Comparison of ENCODE assay signal across 19 cellular contexts in genomic region chr6:156875062-156875461, GRCh38.
DNase-seq lines count a peak whose midpoint lies in the region; ATAC-seq lines count a peak whose summit lies in the region.
"Had no signal": no experiment of that assay in that cellular context is flagged by ENCODE, and none has a peak within 500 bp of the region (broad histone marks: within the 10 kb centered on the region; RNA-seq: fewer than 3 reads in every experiment).

No MANE protein-coding gene starts in this region.

- H3K27me3 ChIP-seq in BLaER1, result no peaks in the 10 kb centered on the region
- no peaks in the 10 kb centered on the region for H3K27me3 ChIP-seq in BLaER1 treated with 17β-estradiol and CSF1 and Interleukin-3, amounts not matched to agents 10 nM and 100 nM

- H3K27ac ChIP-seq in BLaER1, result no peak overlapping the region
- no peak overlapping the region for H3K27ac ChIP-seq in BLaER1 treated with 17β-estradiol and CSF1 and Interleukin-3, amounts not matched to agents 10 nM and 100 nM
- H3K27ac ChIP-seq: SK-N-MC had no signal

- peaks cover 63% of the 10 kb centered on the region for H3K36me3 ChIP-seq in BLaER1
- peaks cover 15 to 71% (median 56%) of the 10 kb centered on the region in 11 experiments for H3K36me3 ChIP-seq in BLaER1 treated with 17β-estradiol and CSF1 and Interleukin-3, amounts not matched to agents 10 nM and 100 nM
- H3K36me3 ChIP-seq: HAP-1 had no signal

- no peak overlapping the region for H3K4me3 ChIP-seq in BLaER1
- no peak overlapping the region for H3K4me3 ChIP-seq in BLaER1 treated with 17β-estradiol and CSF1 and Interleukin-3, amounts not matched to agents 10 nM and 100 nM
- H3K4me3 ChIP-seq: HAP-1, SK-N-MC had no signal

- H3K4me1 ChIP-seq in BLaER1, result peaks cover 22% of the 10 kb centered on the region
- H3K4me1 ChIP-seq in BLaER1 treated with 17β-estradiol and CSF1 and Interleukin-3, amounts not matched to agents 10 nM and 100 nM, result peaks cover 5 to 27% (median 18%) of the 10 kb centered on the region in 10 experiments; a peak in 15 of 20 replicates

- ATAC-seq in GM21786 (IDR thresholded peaks at IDR 0.05; ENCODE audit: unreplicated experiment) (peak; percentile 46), HG03571 (IDR thresholded peaks at IDR 0.05; ENCODE audit: unreplicated experiment) (peak; percentile 59), sciatic nerve (no peak)

- intact Hi-C loops in sciatic nerve (cut with DNase I), result no loop called here

- DNase-seq in sciatic nerve (ENCODE audit: low spot score) (no peak), GF-D8 (lab: John Stamatoyannopoulos, UW) (no peak), NCI-H1436 (lab: John Stamatoyannopoulos, UW) (no peak)
- DNase-seq: ACHN, DMS 273 treated with DMSO at 0.1 percent for 48 hours, DND-41, KBM-7, NCI-H1105 treated with DMSO at 0.1 percent for 48 hours, NCI-H1694 treated with DMSO at 0.1 percent for 48 hours, NCI-H510A treated with DMSO at 0.1 percent for 48 hours, NCI-H774, OCI-M1, SHP77 had no signal

- no peak overlapping the region for H3K9ac ChIP-seq in BLaER1
- H3K9ac ChIP-seq in BLaER1 treated with 17β-estradiol and CSF1 and Interleukin-3, amounts not matched to agents 10 nM and 100 nM, result no peak overlapping the region

- H3K9me3 ChIP-seq in BLaER1, result peaks cover 8% of the 10 kb centered on the region
- H3K9me3 ChIP-seq in BLaER1 treated with 17β-estradiol and CSF1 and Interleukin-3, amounts not matched to agents 10 nM and 100 nM (replicated peaks in 1 of 11), result peaks cover 0 to 21% (median 6%) of the 10 kb centered on the region in 11 experiments; a peak in 5 of 22 replicates
- H3K9me3 ChIP-seq: HAP-1 had no signal

- H4K20me1 ChIP-seq in BLaER1, result peaks cover 100% of the 10 kb centered on the region
- peaks cover 72 to 100% (median 99%) of the 10 kb centered on the region in 11 experiments for H4K20me1 ChIP-seq in BLaER1 treated with 17β-estradiol and CSF1 and Interleukin-3, amounts not matched to agents 10 nM and 100 nM

- H3K4me2 ChIP-seq in BLaER1, result peak overlapping the region; percentile 22
- peak overlapping the region in 8 of 11 experiments; percentile 0 to 35 (median 23); a peak in 9 of 22 replicates for H3K4me2 ChIP-seq in BLaER1 treated with 17β-estradiol and CSF1 and Interleukin-3, amounts not matched to agents 10 nM and 100 nM
